In the genomic region with DNA sequence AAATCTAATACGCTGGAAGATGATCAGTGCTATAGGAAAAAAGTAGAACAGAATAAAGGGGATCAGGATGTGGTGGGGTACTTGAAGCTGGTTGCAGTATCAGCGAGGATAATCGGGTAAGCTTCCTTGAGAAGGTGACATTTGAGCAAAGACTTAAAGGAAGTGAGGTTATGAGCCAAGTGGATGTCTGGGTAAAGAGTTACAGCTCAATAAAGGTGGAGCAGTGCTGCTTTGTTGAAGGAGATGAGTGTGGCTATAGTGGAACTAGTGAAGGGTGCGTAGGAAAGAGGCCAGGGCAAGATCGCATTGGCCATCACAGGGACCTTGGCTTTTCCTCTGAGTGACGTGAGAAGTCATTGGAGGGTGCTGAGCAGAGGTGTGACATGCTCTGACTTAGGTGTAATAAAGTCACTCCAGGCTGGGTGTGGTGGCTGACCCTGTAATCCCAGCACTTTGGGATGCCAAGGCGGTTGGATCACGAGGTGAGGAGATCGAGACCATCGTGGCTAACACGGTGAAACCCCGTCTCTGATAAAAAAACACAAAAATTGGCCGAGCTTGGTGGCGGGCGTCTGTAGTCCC, we compare ENCODE assay signal across 14 cellular contexts. TPM values are rescaled to one million over a fixed set of nuclear protein-coding genes. Genes with fewer than 3 reads are reported as not detected.
DNase-seq lines count a peak whose midpoint lies in the region; ATAC-seq, FAIRE-seq and TF ChIP-seq lines count a peak whose summit lies in the region.
"Had no signal": no experiment of that assay in that cellular context is flagged by ENCODE, and none has a peak within 500 bp of the region (broad histone marks: within the 10 kb centered on the region; RNA-seq: fewer than 3 reads in every experiment).

No MANE protein-coding gene starts in this region.

- no peaks in the 10 kb centered on the region for H3K27me3 ChIP-seq in colonic mucosa
- no peaks in the 10 kb centered on the region for H3K27me3 ChIP-seq in pancreas

- H3K4me3 Mint-ChIP-seq in Calu3 (ENCODE audit: low read depth, unreplicated experiment): peak overlapping the region; percentile 99
- peak overlapping the region; percentile 64 to 98 (median 77) for H3K4me3 Mint-ChIP-seq in T-cell

- H3K36me3 ChIP-seq in colonic mucosa (peaks cover 2% of the 10 kb centered on the region), pancreas (peaks cover 0 to 16% (median 3%) of the 10 kb centered on the region in 3 donors)

- H3K4me1 Mint-ChIP-seq in Calu3 (ENCODE audit: low read depth, unreplicated experiment): peaks cover 28% of the 10 kb centered on the region
- peaks cover 40 to 47% (median 41%) of the 10 kb centered on the region in 3 donors for H3K4me1 Mint-ChIP-seq in T-cell

- peaks cover 15% of the 10 kb centered on the region for H3K4me1 ChIP-seq in colonic mucosa
- H3K4me1 ChIP-seq in pancreas: peaks cover 14 to 30% (median 26%) of the 10 kb centered on the region in 3 donors

- no peak overlapping the region for H3K4me3 ChIP-seq in colonic mucosa
- no peak overlapping the region for H3K4me3 ChIP-seq in pancreas
- H3K4me3 ChIP-seq in foreskin fibroblast (ENCODE audit: low read depth in 1 of 2, low read length in 2 of 2): no peak overlapping the region
- H3K4me3 ChIP-seq: smooth muscle cell had no signal

- BruUV-seq in Calu3 (replicated peaks; lab: Mats Ljungman, UMichigan): no TSS peak

- FAIRE-seq in pancreas (lab: Jason Lieb, UNC): no peak
- FAIRE-seq: H54 had no signal

- intact Hi-C loops in Calu3 (cut with micrococcal nuclease; ENCODE audit: unreplicated experiment): loop anchor here (5.0 kb wide), 1 partner anchor 46 kb away; the partner anchor contains the start of gene CAPN1
- intact Hi-C loops in colonic mucosa (cut with DNase I): loop anchor here (5.0 kb wide), 1 partner anchor 46 kb away; the partner anchor contains the start of gene CAPN1
- intact Hi-C loops in pancreas (cut with DNase I): no loop called here

- TF ChIP-seq CTCF in Calu3 (IDR thresholded peaks at IDR 0.05; ENCODE audit: unreplicated experiment) (no peak), colonic mucosa (IDR thresholded peaks at IDR 0.05) (no peak), pancreas (IDR thresholded peaks at IDR 0.05) (no peak), foreskin fibroblast (IDR thresholded peaks at IDR 0.05; ENCODE audit: low read depth, low read length) (no peak)

- no peak for ATAC-seq in T-cell (replicated peaks in 1 of 4)
- ATAC-seq in pancreas: no peak
- no peak for ATAC-seq in HG03196 (IDR thresholded peaks at IDR 0.05; ENCODE audit: unreplicated experiment)

- peak overlapping the region; percentile 94 for H3K27ac ChIP-seq in colonic mucosa
- peak overlapping the region in 3 of 4 donors; percentile 99 to 100 (median 99) for H3K27ac ChIP-seq in pancreas
- H3K27ac ChIP-seq: epithelial cell of prostate had no signal

- CTCF ChIA-PET in Calu3 (lab: Charles Lee) (interaction anchor here (0.8 kb wide), 1 partner anchor 9 kb away, joined by 6 read pairs; no protein-coding TSS in a partner anchor), T-cell (lab: Charles Lee) (interaction anchor here in 1 of 2 donors (0.7 to 2.0 kb wide), 3 partner anchors 26 to 1302 kb away, joined by 3 to 9 read pairs (median 3); partner anchors contain the start of gene MRPL11)

- POLR2A ChIA-PET in T-cell (lab: Charles Lee): no interaction called here

- H3K36me3 Mint-ChIP-seq in Calu3 (ENCODE audit: insufficient read depth, unreplicated experiment) (peaks cover 43% of the 10 kb centered on the region), T-cell (peaks cover 4% of the 10 kb centered on the region)

- H3K9me3 ChIP-seq in colonic mucosa: no peaks in the 10 kb centered on the region
- H3K9me3 ChIP-seq in pancreas: no peaks in the 10 kb centered on the region
- H3K9me3 ChIP-seq: left ventricle myocardium inferior had no signal

- peaks cover 12% of the 10 kb centered on the region for H3K27me3 Mint-ChIP-seq in Calu3 (ENCODE audit: unreplicated experiment)
- no peaks in the 10 kb centered on the region for H3K27me3 Mint-ChIP-seq in T-cell

- WGBS in pancreas, 2 donors: 88 to 92% methylated on average over 15 of the region's 15 CpGs

- H3K9me3 Mint-ChIP-seq in Calu3 (ENCODE audit: low read depth, unreplicated experiment) (no peaks in the 10 kb centered on the region), T-cell (no peaks in the 10 kb centered on the region)

- peak overlapping the region; percentile 26 to 62 for H3K9ac ChIP-seq in colonic mucosa (ENCODE audit: low read depth in 2 of 2, low read length in 2 of 2)

- H3K27ac Mint-ChIP-seq in Calu3 (ENCODE audit: unreplicated experiment) (no peak overlapping the region), T-cell (peak overlapping the region; percentile 96)

- DNase-seq in Calu3 (no peak), T-cell (no peak), colonic mucosa (peak; percentile 65), pancreas (no peak), NCI-H1048 (lab: John Stamatoyannopoulos, UW) (no peak), foreskin fibroblast (no peak)
- DNase-seq: activated gamma-delta T cell, caudate nucleus, left ventricle myocardium inferior, NCI-H2171 had no signal

RNA-seq across cellular contexts. Expression of gene SYVN1, which starts 2.3 kb away (rescaled TPM):
- total RNA-seq in Calu3 (2022): 68.5 and 76.7 TPM in 2 replicates
- total RNA-seq in T-cell: 10 to 100 TPM; 63.8 to 77.7 (median 68.8) TPM
- 10 to 100 TPM; 64.3 to 66.0 TPM for total RNA-seq in colonic mucosa
- 10 to 100 TPM; 47.5 to 98.2 (median 66.3) TPM for total RNA-seq in pancreas
- 10 to 100 TPM; 63.4 to 64.8 TPM for polyA plus RNA-seq in pancreas

RNA-seq across cellular contexts. Expression of gene MRPL49, which starts 14.5 kb away (rescaled TPM):
- total RNA-seq in Calu3 (2022): 84.1 and 97.9 TPM in 2 replicates
- 10 to 100 TPM; 48.3 to 58.8 (median 55.1) TPM for total RNA-seq in T-cell
- 10 to 100 TPM; 60.7 to 72.3 TPM for total RNA-seq in colonic mucosa
- total RNA-seq in pancreas: 10 to 100 TPM; 13.9 to 31.2 (median 21.4) TPM
- polyA plus RNA-seq in pancreas: 10 to 100 TPM; 10.3 to 30.3 TPM

RNA-seq across cellular contexts. Expression of gene FAU, which starts 14.7 kb away (rescaled TPM):
- total RNA-seq in Calu3 (2022) (650 and 668 TPM in 2 replicates), T-cell (1,000 to 10,000 TPM; 1,477 to 1,924 (median 1,724) TPM), colonic mucosa (100 to 1,000 TPM; 752 to 950 TPM), pancreas (100 to 1,000 TPM; 493 to 810 (median 529) TPM)
- 100 to 1,000 TPM; 530 to 652 TPM for polyA plus RNA-seq in pancreas

RNA-seq across cellular contexts. Expression of gene ZNHIT2, which starts 19.1 kb away (rescaled TPM):
- total RNA-seq in Calu3 (2022): 13.2 and 17.2 TPM in 2 replicates
- total RNA-seq in T-cell: 10 to 100 TPM in 3 of 5 donors, 1 to 10 TPM in 2; 7.0 to 20.4 (median 18.1) TPM
- total RNA-seq in colonic mucosa: 10 to 100 TPM in 1 of 2 donors, 1 to 10 TPM in 1; 8.1 to 17.3 TPM
- total RNA-seq in pancreas: 10 to 100 TPM in 1 of 6 donors, 1 to 10 TPM in 5; 4.3 to 11.7 (median 7.1) TPM
- 10 to 100 TPM; 14.0 to 17.8 TPM for polyA plus RNA-seq in pancreas

RNA-seq across cellular contexts. Expression of gene TM7SF2, which starts 24.9 kb away (rescaled TPM):
- 41.2 and 42.8 TPM in 2 replicates for total RNA-seq in Calu3 (2022)
- total RNA-seq in T-cell: 10 to 100 TPM; 23.7 to 34.2 (median 28.6) TPM
- total RNA-seq in colonic mucosa: 10 to 100 TPM; 26.6 to 40.0 TPM
- total RNA-seq in pancreas: 100 to 1,000 TPM in 1 of 6 donors, 10 to 100 TPM in 5; 12.8 to 176 (median 43.4) TPM
- 100 to 1,000 TPM in 1 of 2 donors, 10 to 100 TPM in 1; 76.8 to 203 TPM for polyA plus RNA-seq in pancreas

Comparison
In these comparisons a context has a peak if more than half of its experiments do, and no peak if none do; other contexts are left out.
1. intact Hi-C loops: an anchor here in Calu3 (5.0 kb wide) and colonic mucosa (5.0 kb wide); none called in pancreas.